In genomic region chr13:21176982-21177284, GRCh38 we compare ENCODE assay signal across 7 cellular contexts. TPM values are rescaled to one million over a fixed set of nuclear protein-coding genes. Genes with fewer than 3 reads are reported as not detected.
A peak's percentile ranks its signal among the peaks of the same experiment; 100 is the strongest.
DNase-seq lines count a peak whose midpoint lies in the region; ATAC-seq and TF ChIP-seq lines count a peak whose summit lies in the region.

No MANE protein-coding gene starts in this region.

- TF ChIP-seq EP300 in neural cell (conservative IDR thresholded peaks at IDR 0.05; ENCODE audit: poor library complexity, severe bottlenecking) = no peak

- no TSS peak for BruUV-seq in HCT116 (replicated peaks; lab: Mats Ljungman, UMichigan)

- H3K9me2 ChIP-seq in HCT116 (ENCODE audit: insufficient read depth) (no peaks in the 10 kb centered on the region), neural cell (ENCODE audit: insufficient read depth, low read length) (no peaks in the 10 kb centered on the region)

- no peaks in the 10 kb centered on the region for H3K9me3 ChIP-seq in HCT116 (ENCODE audit: control insufficient read depth in 1 of 2, insufficient read depth in 1 of 2, low read depth in 1 of 2, low read length in 2 of 2)
- H3K9me3 ChIP-seq in OCI-LY3 (ENCODE audit: insufficient read depth, low read length) = no peaks in the 10 kb centered on the region
- no peaks in the 10 kb centered on the region for H3K9me3 ChIP-seq in endocrine pancreas (ENCODE audit: control insufficient read depth, low read length)
- H3K9me3 ChIP-seq in neural cell (ENCODE audit: low read length) = no peaks in the 10 kb centered on the region

- no peak for TF ChIP-seq CTCF in HCT116 (IDR thresholded peaks at IDR 0.05 in 2 of 3, conservative IDR thresholded peaks at IDR 0.05 in 1 of 3; ENCODE audit: borderline replicate concordance in 1 of 3, insufficient read depth in 1 of 3, low read depth in 2 of 3, low read length in 2 of 3)
- TF ChIP-seq CTCF in OCI-LY3 (IDR thresholded peaks at IDR 0.05; ENCODE audit: low read depth, low read length) = no peak
- TF ChIP-seq CTCF in neural cell (IDR thresholded peaks at IDR 0.05; ENCODE audit: poor library complexity, severe bottlenecking) = no peak

- no peaks in the 10 kb centered on the region for H3F3A ChIP-seq in neural cell (ENCODE audit: insufficient read depth, low read length, poor library complexity, severe bottlenecking)

- no peak for TF ChIP-seq POLR2A in HCT116 (IDR thresholded peaks at IDR 0.05; ENCODE audit: borderline replicate concordance, extremely low read depth, insufficient read depth, insufficient read length)

- CTCF ChIA-PET in HCT116 (lab: Charles Lee) = interaction anchor here (1.1 to 1.9 kb wide), 5 partner anchors 8 to 300 kb away, joined by 3 to 5 read pairs (median 4); no protein-coding TSS in a partner anchor

- peak overlapping the region; percentile 94 for H3K9ac ChIP-seq in HCT116 (ENCODE audit: low read length)
- H3K9ac ChIP-seq in OCI-LY3 (ENCODE audit: low read length) = peak overlapping the region; percentile 78
- peak overlapping the region; percentile 96 for H3K9ac ChIP-seq in endocrine pancreas (ENCODE audit: control insufficient read depth, insufficient read depth, low read length)
- H3K9ac ChIP-seq in neural cell (ENCODE audit: low read length) = peak overlapping the region; percentile 89

- H2AFZ ChIP-seq in HCT116 (ENCODE audit: low read depth, low read length, poor library complexity, severe bottlenecking) = no peak overlapping the region
- H2AFZ ChIP-seq in OCI-LY3 (ENCODE audit: low read depth, low read length) = peak overlapping the region; percentile 21; the same call in 1 of the 2 replicates
- peak overlapping the region; percentile 54 for H2AFZ ChIP-seq in neural cell (ENCODE audit: low read depth, low read length)

- H3K79me2 ChIP-seq in HCT116 (ENCODE audit: insufficient read depth, low read length) (peaks cover 62% of the 10 kb centered on the region), OCI-LY3 (ENCODE audit: low read length) (peaks cover 62% of the 10 kb centered on the region), neural cell (replicated peaks; ENCODE audit: insufficient read depth, low read length) (peaks cover 12% of the 10 kb centered on the region)

- H3K27ac ChIP-seq in HCT116 (ENCODE audit: low read depth, low read length) (peak overlapping the region; percentile 95), OCI-LY3 (ENCODE audit: low read length) (peak overlapping the region; percentile 74), neural cell (ENCODE audit: low read length) (peak overlapping the region; percentile 91)

- DNase-seq in HCT116 (ENCODE audit: low read depth, low spot score) = no peak
- DNase-seq in NCI-H1930 (lab: John Stamatoyannopoulos, UW) = no peak

- RAD21 ChIA-PET in HCT116 (lab: Charles Lee; ENCODE audit: low non-redundant PET in 1 of 2, low total read pairs in 2 of 2, uncharacterized antibody in 2 of 2, unreplicated experiment in 2 of 2) = no interaction called here

- peak overlapping the region; percentile 91 for H3K4me2 ChIP-seq in HCT116 (ENCODE audit: low read length)
- peak overlapping the region; percentile 88 for H3K4me2 ChIP-seq in OCI-LY3 (ENCODE audit: low read length)
- peak overlapping the region; percentile 93 for H3K4me2 ChIP-seq in neural cell (ENCODE audit: low read length)

- ATAC-seq in GM18861 (IDR thresholded peaks at IDR 0.05; ENCODE audit: unreplicated experiment) (peak; percentile 10), HCT116 (peak; percentile 15), GM18517 (IDR thresholded peaks at IDR 0.05; ENCODE audit: unreplicated experiment) (no peak)

- H3K27me3 ChIP-seq in HCT116 (ENCODE audit: insufficient read depth, low read length) = no peaks in the 10 kb centered on the region
- no peaks in the 10 kb centered on the region for H3K27me3 ChIP-seq in OCI-LY3 (ENCODE audit: low read depth, low read length)
- H3K27me3 ChIP-seq in endocrine pancreas (ENCODE audit: control insufficient read depth, insufficient read depth, low read length) = no peaks in the 10 kb centered on the region
- H3K27me3 ChIP-seq in neural cell (ENCODE audit: insufficient read depth, low read depth, low read length) = no peaks in the 10 kb centered on the region

- POLR2A ChIA-PET in HCT116 (lab: Charles Lee) = interaction anchor here (0.7 to 2.7 kb wide), 11 partner anchors 8 to 980 kb away, joined by 3 to 10 read pairs (median 5); partner anchors contain the start of gene LATS2

- peaks cover 13 to 31% of the 10 kb centered on the region in 2 experiments for H3K4me1 ChIP-seq in HCT116 (ENCODE audit: control insufficient read depth in 1 of 2, insufficient read depth in 2 of 2, low read length in 2 of 2)
- peaks cover 14% of the 10 kb centered on the region for H3K4me1 ChIP-seq in OCI-LY3 (ENCODE audit: low read length)
- H3K4me1 ChIP-seq in endocrine pancreas (ENCODE audit: control insufficient read depth, insufficient read depth, low read length) = peaks cover 5% of the 10 kb centered on the region

- intact Hi-C loops in HCT116 (cut with micrococcal nuclease) = loop anchor here (1.0 kb wide), 1 partner anchor 67 kb away; no protein-coding TSS in a partner anchor

- H3K36me3 ChIP-seq in HCT116 (ENCODE audit: control insufficient read depth in 1 of 2, insufficient read depth in 2 of 2, low read length in 2 of 2) (peaks cover under 1 to 12% of the 10 kb centered on the region in 2 experiments; a peak in 2 of 4 replicates), OCI-LY3 (replicated peaks; ENCODE audit: low read depth, low read length) (peaks cover 8% of the 10 kb centered on the region), endocrine pancreas (ENCODE audit: control insufficient read depth, insufficient read depth, low read length) (no peaks in the 10 kb centered on the region), neural cell (ENCODE audit: insufficient read depth, low read length) (no peaks in the 10 kb centered on the region)

- H4K20me1 ChIP-seq in HCT116 (ENCODE audit: insufficient read depth) (no peaks in the 10 kb centered on the region), OCI-LY3 (ENCODE audit: insufficient read depth, low read length) (no peaks in the 10 kb centered on the region), neural cell (ENCODE audit: insufficient read depth) (no peaks in the 10 kb centered on the region)

- no peak for TF ChIP-seq RAD21 in HCT116 (IDR thresholded peaks at IDR 0.05; ENCODE audit: low read depth)
- no peak for TF ChIP-seq RAD21 in neural cell (conservative IDR thresholded peaks at IDR 0.05)

- H3K4me3 ChIP-seq in HCT116 (replicated peaks in 1 of 2; ENCODE audit: low read depth in 1 of 2, low read length in 2 of 2) (peak overlapping the region; percentile 75 to 95), OCI-LY3 (ENCODE audit: low read length) (peak overlapping the region; percentile 84), endocrine pancreas (ENCODE audit: control insufficient read depth, insufficient read depth, low read length) (peak overlapping the region; percentile 96), neural cell (ENCODE audit: low read length) (peak overlapping the region; percentile 80)

TF ChIP-seq in HCT116, 20 proteins besides CTCF, POLR2A, EP300 and RAD21 (continues in another document):
- no peak for TF ChIP-seq FOSL1 (IDR thresholded peaks at IDR 0.05; ENCODE audit: low read depth)

TF ChIP-seq in neural cell, 6 proteins besides CTCF, POLR2A, EP300 and RAD21:
- TF ChIP-seq SMC3 (conservative IDR thresholded peaks at IDR 0.05; ENCODE audit: poor library complexity) (no peak), REST (IDR thresholded peaks at IDR 0.05; ENCODE audit: borderline replicate concordance) (no peak), MXI1 (conservative IDR thresholded peaks at IDR 0.05; ENCODE audit: poor library complexity, severe bottlenecking) (no peak), TAF1 (IDR thresholded peaks at IDR 0.05; ENCODE audit: low read depth) (no peak), POLR2AphosphoS5 (IDR thresholded peaks at IDR 0.05) (no peak), EZH2 (IDR thresholded peaks at IDR 0.05; ENCODE audit: borderline replicate concordance, insufficient read depth, low read length, poor library complexity, severe bottlenecking) (no peak)
TF ChIP-seq in neural cell: peak in this region for 0.

RNA-seq across cellular contexts. Expression of gene MRPL57, which starts 0.5 kb away (rescaled TPM):
- total RNA-seq in HCT116 (2021; ENCODE audit: unreplicated experiment) = 26.3 TPM
- polyA plus RNA-seq in HCT116 (2012) = 19.6 and 23.8 TPM in 2 replicates
- 32.6 and 38.7 TPM in 2 replicates for polyA plus RNA-seq in neural cell
- 14.6 and 16.4 TPM in 2 replicates for polyA minus RNA-seq in neural cell

RNA-seq across cellular contexts. Expression of gene SKA3, which starts 0.6 kb away (rescaled TPM):
- 43.3 TPM for total RNA-seq in HCT116 (2021; ENCODE audit: unreplicated experiment)
- polyA plus RNA-seq in HCT116 (2012) = 17.6 and 20.2 TPM in 2 replicates
- polyA plus RNA-seq in neural cell = 1.1 and 1.3 TPM in 2 replicates
- 6.4 and 8.5 TPM in 2 replicates for polyA minus RNA-seq in neural cell

RNA-seq across cellular contexts. Expression of gene SAP18, which starts 37.0 kb away (rescaled TPM):
- 294 TPM for total RNA-seq in HCT116 (2021; ENCODE audit: unreplicated experiment)
- polyA plus RNA-seq in HCT116 (2012) = 69.5 and 107 TPM in 2 replicates
- polyA plus RNA-seq in neural cell = 77.9 and 91.9 TPM in 2 replicates
- polyA minus RNA-seq in neural cell = 43.1 and 46.1 TPM in 2 replicates
